ENCODE assay signal across 1 cellular context in the genomic region with DNA sequence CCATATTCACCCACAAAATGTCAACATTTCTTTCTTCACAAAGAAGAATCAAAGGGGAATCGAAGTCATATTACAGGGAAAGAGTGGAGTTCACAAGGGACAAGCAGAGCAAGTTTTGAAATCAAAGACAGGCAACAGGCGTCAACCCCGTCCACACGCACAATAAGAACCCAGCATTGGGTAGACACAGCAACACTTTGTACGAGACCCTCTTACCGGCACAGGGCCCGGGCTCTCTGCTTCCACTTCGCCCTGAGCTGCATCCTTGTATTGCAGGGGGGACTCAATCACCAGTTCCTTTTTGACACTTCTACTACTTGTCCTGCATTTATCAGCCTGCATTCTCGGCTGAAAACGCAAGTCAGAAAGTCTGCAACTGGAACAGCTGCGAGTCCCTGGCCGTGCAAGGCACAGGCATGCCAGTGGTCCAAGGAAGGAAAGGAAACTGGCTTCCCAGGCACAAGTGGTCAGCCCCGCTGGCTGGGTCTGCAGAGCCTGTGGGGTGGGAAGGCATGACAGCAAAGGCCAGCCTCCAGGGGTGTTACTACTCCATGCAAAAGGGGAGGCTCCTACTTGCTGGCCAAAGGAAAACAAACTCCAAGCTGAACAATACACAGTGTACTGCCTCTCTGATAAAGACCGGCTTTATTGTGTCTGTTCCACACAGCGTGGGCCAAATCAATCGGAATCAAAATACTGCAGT.
TF ChIP-seq lines count a peak whose summit lies in the region.

DOCK9 (minus strand) TSS at position 497 of the 703 bp plus-strand sequence; CDS start at position 342, 155 bp downstream.

TF ChIP-seq in H1, 55 proteins besides CTCF, POLR2A, EP300 and RAD21 (continued from another document):
- no peak for TF ChIP-seq NRF1 (IDR thresholded peaks at IDR 0.05; ENCODE audit: low read depth, low read length)
- no peak for TF ChIP-seq BCL11A (IDR thresholded peaks at IDR 0.05; ENCODE audit: low read depth in 2 of 2, low read length in 2 of 2)
- TF ChIP-seq SP4 (IDR thresholded peaks at IDR 0.05; ENCODE audit: low read length) = no peak
- TF ChIP-seq JUN (IDR thresholded peaks at IDR 0.05; ENCODE audit: low read depth, low read length) = no peak
